ENCODE assay signal across 2 cellular contexts in genomic region chr10:27504007-27504890, GRCh38.
TF ChIP-seq lines count a peak whose summit lies in the region.

Gene RAB18 (plus strand): TSS chr10:27504304. CDS start chr10:27504370, 66 bp downstream.

TF ChIP-seq in IMR-90, 13 proteins besides CTCF, POLR2A, EP300 and RAD21:
- TF ChIP-seq RFX5 (IDR thresholded peaks at IDR 0.05; ENCODE audit: low read depth, low read length) (no peak), MAZ (IDR thresholded peaks at IDR 0.05; ENCODE audit: borderline replicate concordance, low read depth, low read length) (peak; percentile 53; the same call in 1 of the 2 replicates), USF2 (IDR thresholded peaks at IDR 0.05; ENCODE audit: low read depth, low read length) (no peak), MXI1 (IDR thresholded peaks at IDR 0.05; ENCODE audit: borderline replicate concordance, low read depth, low read length) (peak; percentile 68; the same call in 1 of the 2 replicates)

TF ChIP-seq in endothelial cell of umbilical vein, 7 proteins besides CTCF, POLR2A, EP300 and RAD21:
- TF ChIP-seq MAX (IDR thresholded peaks at IDR 0.05; ENCODE audit: insufficient read depth, insufficient read length), result no peak
- TF ChIP-seq FOS (IDR thresholded peaks at IDR 0.05; ENCODE audit: borderline replicate concordance, insufficient read depth, low read length), result no peak
- TF ChIP-seq POLR2AphosphoS5 (IDR thresholded peaks at IDR 0.05; ENCODE audit: insufficient read depth, low read depth, low read length), result peak; percentile 95
- no peak for TF ChIP-seq JUN (IDR thresholded peaks at IDR 0.05; ENCODE audit: borderline replicate concordance, insufficient read depth, insufficient read length, low read depth)
- peak; percentile 4 for TF ChIP-seq MYC (IDR thresholded peaks at IDR 0.05; ENCODE audit: low read depth, low read length)
- no peak for TF ChIP-seq GATA2 (IDR thresholded peaks at IDR 0.05; ENCODE audit: insufficient read depth, insufficient read length, low read depth, low read length)
- TF ChIP-seq EZH2 (IDR thresholded peaks at IDR 0.05; ENCODE audit: borderline replicate concordance, low read depth, low read length, severe bottlenecking), result no peak
